ENCODE assay signal across 8 cellular contexts in genomic region chr12:117850048-117850447, GRCh38.
DNase-seq lines count a peak whose midpoint lies in the region; ATAC-seq and TF ChIP-seq lines count a peak whose summit lies in the region.

No MANE protein-coding gene starts in this region.

- intact Hi-C loops in gastrocnemius medialis (cut with DNase I; ENCODE audit: low total_unique reads), result loop anchor here (5.0 kb wide), 1 partner anchor 643 kb away; no protein-coding TSS in a partner anchor

- TF ChIP-seq CTCF in HL-60 (IDR thresholded peaks at IDR 0.05; ENCODE audit: insufficient read depth, low read length), result peak; percentile 65
- TF ChIP-seq CTCF in foreskin fibroblast (IDR thresholded peaks at IDR 0.05; ENCODE audit: low read depth, low read length), result peak; percentile 91
- peak; percentile 36 to 78 (median 62) for TF ChIP-seq CTCF in gastrocnemius medialis (IDR thresholded peaks at IDR 0.05 in 4 of 5, conservative IDR thresholded peaks at IDR 0.05 in 1 of 5)

- H3K36me3 ChIP-seq in SJCRH30 (no peaks in the 10 kb centered on the region), gastrocnemius medialis (no peaks in the 10 kb centered on the region)

- no peak for TF ChIP-seq POLR2A in gastrocnemius medialis (IDR thresholded peaks at IDR 0.05)

- no peaks in the 10 kb centered on the region for H3K9me3 ChIP-seq in SJCRH30 (replicated peaks)
- no peaks in the 10 kb centered on the region for H3K9me3 ChIP-seq in gastrocnemius medialis

- DNase-seq in NCI-H748 (lab: John Stamatoyannopoulos, UW; ENCODE audit: unreplicated experiment), result peak; percentile 34
- DNase-seq in NCI-H748 treated with DMSO at 0.1 percent for 48 hours (lab: John Stamatoyannopoulos, UW), result no peak
- no peak for DNase-seq in HL-60 (ENCODE audit: low read depth in 1 of 2, low spot score in 1 of 2)
- peak; percentile 15 to 77 for DNase-seq in SJCRH30
- DNase-seq in foreskin fibroblast, result peak; percentile 17 to 71
- DNase-seq in gastrocnemius medialis, result no peak
- DNase-seq in NK-92 treated with Interleukin-12 subunit alpha and Interleukin-12 subunit beta, amount 100 ng/mL, for 24 hours (lab: John Stamatoyannopoulos, UW), result no peak

- no peak overlapping the region for H3K27ac ChIP-seq in HL-60 (replicated peaks)
- H3K27ac ChIP-seq in SJCRH30, result no peak overlapping the region
- H3K27ac ChIP-seq in gastrocnemius medialis, result no peak overlapping the region

- H3K4me3 ChIP-seq in HL-60 (replicated peaks; ENCODE audit: insufficient read depth, low read length) (no peak overlapping the region), SJCRH30 (no peak overlapping the region), foreskin fibroblast (ENCODE audit: low read depth in 1 of 2, low read length in 2 of 2) (no peak overlapping the region), gastrocnemius medialis (no peak overlapping the region)

- H3K4me1 ChIP-seq in SJCRH30 (no peaks in the 10 kb centered on the region), gastrocnemius medialis (no peaks in the 10 kb centered on the region)

- in situ Hi-C loops in gastrocnemius medialis (cut with MboI; ENCODE audit: low sequenced_read_pairs in 4 of 4), result loop anchor here in 1 of 4 donors (10.0 kb wide), 1 partner anchor 615 kb away; no protein-coding TSS in a partner anchor

- H3K27me3 ChIP-seq in HL-60 (ENCODE audit: insufficient read depth, poor library complexity, severe bottlenecking), result no peaks in the 10 kb centered on the region
- no peaks in the 10 kb centered on the region for H3K27me3 ChIP-seq in SJCRH30
- H3K27me3 ChIP-seq in gastrocnemius medialis, result peaks cover 0 to 6% (median 3%) of the 10 kb centered on the region in 3 donors

- ATAC-seq in gastrocnemius medialis (no peak), GM18517 (IDR thresholded peaks at IDR 0.05; ENCODE audit: unreplicated experiment) (no peak)

Comparison
In these comparisons a context has a peak if more than half of its experiments do, and no peak if none do; other contexts are left out.
1. DNase-seq: peak in NCI-H748 (single experiment), SJCRH30 (2 of 2) and foreskin fibroblast (2 of 2); none in NCI-H748 treated with DMSO at 0.1 percent for 48 hours (single experiment), HL-60 (0 of 2), gastrocnemius medialis (0 of 2) and NK-92 treated with Interleukin-12 subunit alpha and Interleukin-12 subunit beta, amount 100 ng/mL, for 24 hours (single experiment).
2. Peak in every context shown above with its lines, with median percentiles within 50 percentile points of each other: CTCF ChIP-seq.